1 cellular context compared by ENCODE assay signal in genomic region chr15:44836094-44836493, GRCh38.
TF ChIP-seq lines count a peak whose summit lies in the region.

No MANE protein-coding gene starts in this region.

TF ChIP-seq in HepG2, 621 proteins besides CTCF, POLR2A, EP300 and RAD21 (continued from another document and continues in another):
- TF ChIP-seq ZNF503 (CRISPR knock-in tag; IDR thresholded peaks at IDR 0.05) = peak; percentile 87
- peak; percentile 88 for TF ChIP-seq FOSL2 (CRISPR knock-in tag; IDR thresholded peaks at IDR 0.05)
- TF ChIP-seq TCF7L2 (IDR thresholded peaks at IDR 0.05; ENCODE audit: low read depth, low read length) = peak; percentile 88
- TF ChIP-seq KAT7 (CRISPR knock-in tag; IDR thresholded peaks at IDR 0.05; ENCODE audit: borderline replicate concordance) = no peak
- no peak for TF ChIP-seq ZNF83 (CRISPR knock-in tag; IDR thresholded peaks at IDR 0.05; ENCODE audit: borderline replicate concordance)
- TF ChIP-seq MIXL1 (CRISPR knock-in tag; IDR thresholded peaks at IDR 0.05) = no peak
- TF ChIP-seq ZNF225 (CRISPR knock-in tag; IDR thresholded peaks at IDR 0.05) = no peak
- TF ChIP-seq GABPA (IDR thresholded peaks at IDR 0.05; ENCODE audit: low read depth, low read length) = no peak
- TF ChIP-seq GABPA (CRISPR knock-in tag; IDR thresholded peaks at IDR 0.05; ENCODE audit: low read depth) = no peak
- TF ChIP-seq PRDM4 (CRISPR knock-in tag; IDR thresholded peaks at IDR 0.05; ENCODE audit: borderline replicate concordance) = no peak
- TF ChIP-seq THAP7 (CRISPR knock-in tag; IDR thresholded peaks at IDR 0.05) = no peak
- peak; percentile 66 for TF ChIP-seq SKI (IDR thresholded peaks at IDR 0.05; ENCODE audit: partially characterized antibody)
- TF ChIP-seq LCORL (IDR thresholded peaks at IDR 0.05) = no peak
- TF ChIP-seq LCORL (CRISPR knock-in tag; IDR thresholded peaks at IDR 0.05) = peak; percentile 56; the same call in 1 of the 2 replicates
- TF ChIP-seq KLF16 (CRISPR knock-in tag; IDR thresholded peaks at IDR 0.05) = peak in 1 of 2 experiments; percentile 60; a peak in 1 of 4 replicates
- no peak for TF ChIP-seq TIGD3 (CRISPR knock-in tag; IDR thresholded peaks at IDR 0.05; ENCODE audit: borderline replicate concordance)
- peak; percentile 78 for TF ChIP-seq FOXA3 (CRISPR knock-in tag; IDR thresholded peaks at IDR 0.05)
- 0 out of 2 replicates have a peak, but pooled peaks have one; percentile 33 for TF ChIP-seq ETV6 (CRISPR knock-in tag; conservative IDR thresholded peaks at IDR 0.05)
- no peak for TF ChIP-seq ZNF691 (CRISPR knock-in tag; IDR thresholded peaks at IDR 0.05; ENCODE audit: borderline replicate concordance, low read depth)
- TF ChIP-seq ERF (CRISPR knock-in tag; IDR thresholded peaks at IDR 0.05) = 0 out of 2 replicates have a peak, but pooled peaks have one; percentile 17
- TF ChIP-seq BCL6 (CRISPR knock-in tag; IDR thresholded peaks at IDR 0.05) = peak; percentile 86
- TF ChIP-seq FOXA1 (IDR thresholded peaks at IDR 0.05) = no peak
- TF ChIP-seq FOXA1 (CRISPR knock-in tag; IDR thresholded peaks at IDR 0.05) = 0 out of 2 replicates have a peak, but pooled peaks have one; percentile 55
- peak; percentile 48 for TF ChIP-seq ZNF652 (CRISPR knock-in tag; IDR thresholded peaks at IDR 0.05; ENCODE audit: borderline replicate concordance, low read depth)
- TF ChIP-seq CBFB (CRISPR knock-in tag; IDR thresholded peaks at IDR 0.05) = peak; percentile 100
- no peak for TF ChIP-seq MBD4 (IDR thresholded peaks at IDR 0.05; ENCODE audit: borderline replicate concordance, low read length)
- peak; percentile 55; the same call in 1 of the 2 replicates for TF ChIP-seq HNF4A (CRISPR knock-in tag; IDR thresholded peaks at IDR 0.05)
- no peak for TF ChIP-seq ZNF317 (CRISPR knock-in tag; IDR thresholded peaks at IDR 0.05)
- no peak for TF ChIP-seq NCOA1 (CRISPR knock-in tag; IDR thresholded peaks at IDR 0.05)
- TF ChIP-seq MAFF (IDR thresholded peaks at IDR 0.05; ENCODE audit: low read depth, low read length) = peak; percentile 86
- no peak for TF ChIP-seq ZNF260 (CRISPR knock-in tag; IDR thresholded peaks at IDR 0.05; ENCODE audit: borderline replicate concordance, low read depth)
- TF ChIP-seq ZNF501 (CRISPR knock-in tag; IDR thresholded peaks at IDR 0.05) = no peak
- peak; percentile 42; the same call in 1 of the 2 replicates for TF ChIP-seq HDAC1 (CRISPR knock-in tag; IDR thresholded peaks at IDR 0.05)
- peak; percentile 44; the same call in 1 of the 2 replicates for TF ChIP-seq HOXA3 (CRISPR knock-in tag; IDR thresholded peaks at IDR 0.05)
- TF ChIP-seq ATF2 (CRISPR knock-in tag; IDR thresholded peaks at IDR 0.05) = 0 out of 2 replicates have a peak, but pooled peaks have one; percentile 15
- 0 out of 2 replicates have a peak, but pooled peaks have one; percentile 74 for TF ChIP-seq ZNF878 (CRISPR knock-in tag; IDR thresholded peaks at IDR 0.05)
- no peak for TF ChIP-seq ZNF598 (CRISPR knock-in tag; IDR thresholded peaks at IDR 0.05; ENCODE audit: borderline replicate concordance)
- peak; percentile 30; the same call in 1 of the 2 replicates for TF ChIP-seq FOXJ3 (CRISPR knock-in tag; IDR thresholded peaks at IDR 0.05; ENCODE audit: borderline replicate concordance)
- TF ChIP-seq ZKSCAN8 (CRISPR knock-in tag; IDR thresholded peaks at IDR 0.05; ENCODE audit: borderline replicate concordance) = no peak; the same call in 1 of the 2 replicates
- TF ChIP-seq RXRA (CRISPR knock-in tag; IDR thresholded peaks at IDR 0.05) = peak; percentile 35; the same call in 1 of the 2 replicates
- TF ChIP-seq CBX5 (CRISPR knock-in tag; IDR thresholded peaks at IDR 0.05; ENCODE audit: borderline replicate concordance) = peak; percentile 64; the same call in 1 of the 2 replicates
- TF ChIP-seq ZNF556 (CRISPR knock-in tag; IDR thresholded peaks at IDR 0.05; ENCODE audit: borderline replicate concordance) = no peak
- TF ChIP-seq ZNF331 (CRISPR knock-in tag; IDR thresholded peaks at IDR 0.05) = peak; percentile 59
- peak; percentile 51; the same call in 1 of the 2 replicates for TF ChIP-seq ELF3 (CRISPR knock-in tag; IDR thresholded peaks at IDR 0.05)
- peak; percentile 55; the same call in 1 of the 2 replicates for TF ChIP-seq SOX13 (IDR thresholded peaks at IDR 0.05)
- peak in 1 of 2 experiments; percentile 87; a peak in 2 of 4 replicates for TF ChIP-seq SOX13 (CRISPR knock-in tag; conservative IDR thresholded peaks at IDR 0.05 in 1 of 2, IDR thresholded peaks at IDR 0.05 in 1 of 2)
- no peak for TF ChIP-seq ZNF280D (CRISPR knock-in tag; IDR thresholded peaks at IDR 0.05)
- no peak for TF ChIP-seq ZFX (CRISPR knock-in tag; IDR thresholded peaks at IDR 0.05; ENCODE audit: low read depth)
- no peak for TF ChIP-seq SUZ12 (IDR thresholded peaks at IDR 0.05; ENCODE audit: low read depth, low read length)
- no peak for TF ChIP-seq ZNF709 (CRISPR knock-in tag; IDR thresholded peaks at IDR 0.05)
- peak; percentile 90 for TF ChIP-seq NCOA2 (CRISPR knock-in tag; IDR thresholded peaks at IDR 0.05)
- peak; percentile 89 for TF ChIP-seq TBX2 (CRISPR knock-in tag; IDR thresholded peaks at IDR 0.05; ENCODE audit: borderline replicate concordance)
- TF ChIP-seq CCDC6 (CRISPR knock-in tag; IDR thresholded peaks at IDR 0.05) = no peak
- TF ChIP-seq ZNF205 (CRISPR knock-in tag; IDR thresholded peaks at IDR 0.05) = no peak
- no peak for TF ChIP-seq PREB (CRISPR knock-in tag; IDR thresholded peaks at IDR 0.05)
- 0 out of 2 replicates have a peak, but pooled peaks have one; percentile 42 for TF ChIP-seq ZBTB43 (CRISPR knock-in tag; conservative IDR thresholded peaks at IDR 0.05)
- no peak for TF ChIP-seq HCFC1 (IDR thresholded peaks at IDR 0.05; ENCODE audit: low read depth, low read length)
- TF ChIP-seq TEAD3 (CRISPR knock-in tag; optimal IDR thresholded peaks at IDR 0.05; ENCODE audit: borderline replicate concordance) = peak; percentile 99
- peak; percentile 93 for TF ChIP-seq NFE2 (CRISPR knock-in tag; IDR thresholded peaks at IDR 0.05)
